ENCODE assay signal across 9 cellular contexts in genomic region chrX:153032397-153033118, GRCh38. TPM values are rescaled to one million over a fixed set of nuclear protein-coding genes. Genes with fewer than 3 reads are reported as not detected.
DNase-seq lines count a peak whose midpoint lies in the region; FAIRE-seq and TF ChIP-seq lines count a peak whose summit lies in the region.
"Had no signal": no experiment of that assay in that cellular context is flagged by ENCODE, and none has a peak within 500 bp of the region (broad histone marks: within the 10 kb centered on the region; RNA-seq: fewer than 3 reads in every experiment).

No MANE protein-coding gene starts in this region.

- H4K20me1 ChIP-seq in BLaER1: no peaks in the 10 kb centered on the region

- H3K27ac ChIP-seq in BLaER1: peak overlapping the region; percentile 67
- H3K27ac ChIP-seq in Peyer's patch: peak overlapping the region; percentile 22 to 64 (median 44)

- peak; percentile 30 for TF ChIP-seq POLR2A in GM19193 (IDR thresholded peaks at IDR 0.05; ENCODE audit: extremely low read depth, insufficient read depth, insufficient read length)
- TF ChIP-seq POLR2A in Peyer's patch (IDR thresholded peaks at IDR 0.05): no peak

- H3K4me1 ChIP-seq in BLaER1: peaks cover 12% of the 10 kb centered on the region
- H3K4me1 ChIP-seq in Peyer's patch: no peaks in the 10 kb centered on the region

- DNase-seq in HK-2 (ENCODE audit: unreplicated experiment) (peak; percentile 54), Peyer's patch (peak; percentile 72 to 87 (median 75)), frontal cortex (ENCODE audit: low spot score in 2 of 2) (peak; percentile 69 to 81), occipital lobe (lab: John Stamatoyannopoulos, UW) (peak; percentile 18), superior temporal gyrus (ENCODE audit: extremely low spot score) (peak; percentile 72)
- peak; percentile 40 for DNase-seq in activated T-helper 9 cell treated with anti-CD3 and anti-CD28 coated beads, Interleukin-2, amount 50 U/mL, for 16 hours (ENCODE audit: low read depth)

- peak overlapping the region; percentile 82 for H3K4me2 ChIP-seq in BLaER1

- H3K9ac ChIP-seq in BLaER1: peak overlapping the region; percentile 63

- no peak for FAIRE-seq in frontal cortex (lab: Jason Lieb, UNC)
- FAIRE-seq: TTC549 had no signal

- H3K4me3 ChIP-seq in BLaER1: peak overlapping the region; percentile 67
- peak overlapping the region; percentile 32 to 43 (median 38) for H3K4me3 ChIP-seq in Peyer's patch

- peaks cover 22% of the 10 kb centered on the region for H3K27me3 ChIP-seq in BLaER1
- no peaks in the 10 kb centered on the region for H3K27me3 ChIP-seq in Peyer's patch

- H3K9me3 ChIP-seq in BLaER1: peaks cover 45% of the 10 kb centered on the region
- no peaks in the 10 kb centered on the region for H3K9me3 ChIP-seq in Peyer's patch

- peak; percentile 58 to 86 (median 78) for TF ChIP-seq CTCF in Peyer's patch (IDR thresholded peaks at IDR 0.05)

- H3K36me3 ChIP-seq in BLaER1: no peaks in the 10 kb centered on the region
- H3K36me3 ChIP-seq in Peyer's patch: no peaks in the 10 kb centered on the region

RNA-seq across cellular contexts. Expression of gene PNMA3, which starts 23.7 kb away (rescaled TPM):
- total RNA-seq in Peyer's patch (1 to 10 TPM in 2 of 4 donors, under 1 TPM in 2; 0.47 to 5.0 (median 1.0) TPM), frontal cortex (12.6 TPM), occipital lobe (11.5 TPM)

RNA-seq across cellular contexts. Expression of gene PNMA5, which starts 38.6 kb away (rescaled TPM):
- not detected for total RNA-seq in Peyer's patch
- 2.4 TPM for total RNA-seq in frontal cortex
- total RNA-seq in occipital lobe: 3.0 TPM

RNA-seq across cellular contexts. Expression of gene PNMA6A, which starts 39.7 kb away (rescaled TPM):
- under 1 TPM in 1 of 4 donors, not detected in 3; 0.88 TPM for total RNA-seq in Peyer's patch
- total RNA-seq in frontal cortex: 23.2 TPM
- 18.1 TPM for total RNA-seq in occipital lobe

Comparison
In these comparisons a context has a peak if more than half of its experiments do, and no peak if none do; other contexts are left out.
1. Peak in every context shown above with its lines: DNase-seq, H3K4me3 ChIP-seq and H3K27ac ChIP-seq.
2. DNase-seq: peak in every context shown above with its lines; median percentile 75 in Peyer's patch; 75 in frontal cortex; 72 in superior temporal gyrus; 54 in HK-2; 40 in activated T-helper 9 cell treated with anti-CD3 and anti-CD28 coated beads, Interleukin-2, amount 50 U/mL, for 16 hours; 18 in occipital lobe.
3. RNA of gene PNMA6A, which starts 39.7 kb away (total RNA-seq): 23.2 TPM in frontal cortex (single experiment) and 18.1 TPM in occipital lobe (single experiment); 0.88 TPM in Peyer's patch; every median in the first group is over 10 times any median in the second.